ENCODE assay signal across 1 cellular context in the genomic region with DNA sequence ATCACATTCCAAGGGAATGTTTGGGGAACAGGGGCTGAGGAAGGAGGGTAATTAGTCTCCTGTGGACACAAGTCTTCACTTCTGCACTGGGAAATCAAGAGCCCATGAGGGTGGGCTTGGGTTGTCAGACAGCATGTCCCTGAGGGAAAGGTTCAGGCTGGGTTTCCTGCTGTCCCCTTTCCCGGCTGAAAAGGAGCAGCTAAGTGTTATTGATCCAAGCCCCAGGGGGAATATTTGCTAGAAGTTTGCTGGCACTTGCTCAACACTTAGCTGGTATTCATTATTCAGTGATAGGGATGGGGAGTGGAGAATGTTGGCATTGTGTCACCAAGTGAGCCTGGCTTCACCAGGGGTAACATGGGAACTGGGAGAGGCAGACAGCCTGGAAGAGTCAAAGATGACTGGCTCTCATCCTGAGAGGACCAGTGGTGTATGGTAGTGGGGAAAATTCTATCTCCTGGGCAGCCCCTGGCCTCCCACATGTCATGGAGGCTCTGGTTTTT.
TF ChIP-seq lines count a peak whose summit lies in the region.

No MANE protein-coding gene starts in this region.

TF ChIP-seq in SK-N-SH, 30 proteins besides CTCF, POLR2A, EP300 and RAD21 (continued from another document):
- no peak for TF ChIP-seq ZBTB33 (IDR thresholded peaks at IDR 0.05; ENCODE audit: borderline replicate concordance, low read depth)
- TF ChIP-seq NFIC (IDR thresholded peaks at IDR 0.05; ENCODE audit: borderline replicate concordance), result no peak
- TF ChIP-seq, protein P1, sequence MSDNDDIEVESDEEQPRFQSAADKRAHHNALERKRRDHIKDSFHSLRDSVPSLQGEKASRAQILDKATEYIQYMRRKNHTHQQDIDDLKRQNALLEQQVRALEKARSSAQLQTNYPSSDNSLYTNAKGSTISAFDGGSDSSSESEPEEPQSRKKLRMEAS (IDR thresholded peaks at IDR 0.05; ENCODE audit: low read depth), result no peak
- no peak for TF ChIP-seq TEAD4 (IDR thresholded peaks at IDR 0.05; ENCODE audit: borderline replicate concordance, insufficient read depth)
